Comparison of ENCODE assay signal across 18 cellular contexts in genomic region chr15:65298731-65299130, GRCh38. TPM values are rescaled to one million over a fixed set of nuclear protein-coding genes. Genes with fewer than 3 reads are reported as not detected.
DNase-seq lines count a peak whose midpoint lies in the region; ATAC-seq lines count a peak whose summit lies in the region.
"Had no signal": no experiment of that assay in that cellular context is flagged by ENCODE, and none has a peak within 500 bp of the region (broad histone marks: within the 10 kb centered on the region; RNA-seq: fewer than 3 reads in every experiment).

No MANE protein-coding gene starts in this region.

- POLR2A ChIA-PET in activated CD4-positive, alpha-beta T cell treated with anti-CD3 and anti-CD28 coated beads, Interleukin-2, amount 10 ng/mL, durations not matched to agents 7 days and 5 days (lab: Charles Lee) = no interaction called here
- POLR2A ChIA-PET in naive thymus-derived CD8-positive, alpha-beta T cell (lab: Charles Lee) = interaction anchor here (1.8 to 6.9 kb wide), 2 partner anchors 13 to 24 kb away, joined by 7 to 93 read pairs; partner anchors contain the start of gene PARP16

- H3K36me3 Mint-ChIP-seq in activated CD4-positive, alpha-beta T cell treated with anti-CD3 and anti-CD28 coated beads, Interleukin-2, amount 10 ng/mL, durations not matched to agents 7 days and 5 days (ENCODE audit: low read depth) = peaks cover 2% of the 10 kb centered on the region
- no peaks in the 10 kb centered on the region for H3K36me3 Mint-ChIP-seq in activated naive CD4-positive, alpha-beta T cell treated with anti-CD3 and anti-CD28 coated beads, Interleukin-2, amount 50 U/mL, for 72 hours
- no peaks in the 10 kb centered on the region for H3K36me3 Mint-ChIP-seq in naive thymus-derived CD8-positive, alpha-beta T cell
- H3K36me3 Mint-ChIP-seq: CD14-positive monocyte had no signal

- peaks cover 54% of the 10 kb centered on the region for H3K4me1 Mint-ChIP-seq in activated CD4-positive, alpha-beta T cell treated with anti-CD3 and anti-CD28 coated beads, Interleukin-2, amount 10 ng/mL, durations not matched to agents 7 days and 5 days
- peaks cover 17 to 52% (median 37%) of the 10 kb centered on the region in 4 donors for H3K4me1 Mint-ChIP-seq in naive thymus-derived CD8-positive, alpha-beta T cell

- no peaks in the 10 kb centered on the region for H3K9me3 Mint-ChIP-seq in activated CD4-positive, alpha-beta T cell treated with anti-CD3 and anti-CD28 coated beads, Interleukin-2, amount 10 ng/mL, durations not matched to agents 7 days and 5 days
- H3K9me3 Mint-ChIP-seq in activated naive CD4-positive, alpha-beta T cell treated with anti-CD3 and anti-CD28 coated beads, Interleukin-2, amount 50 U/mL, for 72 hours = no peaks in the 10 kb centered on the region
- peaks cover 0 to 4% (median 0%) of the 10 kb centered on the region in 9 donors for H3K9me3 Mint-ChIP-seq in naive thymus-derived CD8-positive, alpha-beta T cell

- H3K4me3 Mint-ChIP-seq in activated CD4-positive, alpha-beta T cell treated with anti-CD3 and anti-CD28 coated beads, Interleukin-2, amount 10 ng/mL, durations not matched to agents 7 days and 5 days = peak overlapping the region; percentile 84
- H3K4me3 Mint-ChIP-seq in naive thymus-derived CD8-positive, alpha-beta T cell = peak overlapping the region; percentile 67 to 95 (median 82)
- H3K4me3 Mint-ChIP-seq: CD14-positive monocyte had no signal

- CTCF ChIA-PET in activated CD4-positive, alpha-beta T cell treated with anti-CD3 and anti-CD28 coated beads, Interleukin-2, amount 10 ng/mL, durations not matched to agents 7 days and 5 days (lab: Charles Lee) = interaction anchor here (1.6 to 2.6 kb wide), 3 partner anchors 12 to 165 kb away, joined by 4 to 17 read pairs (median 8); partner anchors contain the start of genes CLPX, PARP16 and PDCD7

- no peaks in the 10 kb centered on the region for H3K27me3 ChIP-seq in Karpas-422 (ENCODE audit: low read length)
- H3K27me3 ChIP-seq: vagina had no signal

- H2AFZ ChIP-seq in Karpas-422 (ENCODE audit: low read length) = no peak overlapping the region

- no peak overlapping the region for H3K4me3 ChIP-seq in Karpas-422 (ENCODE audit: low read length)
- H3K4me3 ChIP-seq: A549, vagina had no signal

- no peaks in the 10 kb centered on the region for H3K27me3 Mint-ChIP-seq in activated CD4-positive, alpha-beta T cell treated with anti-CD3 and anti-CD28 coated beads, Interleukin-2, amount 10 ng/mL, durations not matched to agents 7 days and 5 days
- H3K27me3 Mint-ChIP-seq in naive thymus-derived CD8-positive, alpha-beta T cell = no peaks in the 10 kb centered on the region

- H3K79me2 ChIP-seq in Karpas-422 (ENCODE audit: low read length) = no peaks in the 10 kb centered on the region

- ATAC-seq in activated naive CD4-positive, alpha-beta T cell treated with anti-CD3 and anti-CD28 coated beads, Interleukin-2, amount 50 U/mL, for 72 hours = no peak
- no peak for ATAC-seq in naive thymus-derived CD8-positive, alpha-beta T cell
- ATAC-seq in GM21737 (IDR thresholded peaks at IDR 0.05; ENCODE audit: unreplicated experiment) = no peak
- ATAC-seq: A549 had no signal

- H4K20me1 ChIP-seq in Karpas-422 (ENCODE audit: insufficient read depth, low read depth, low read length) = no peaks in the 10 kb centered on the region

- H3K36me3 ChIP-seq in ES-I3 (ENCODE audit: insufficient read depth, low read length) (no peaks in the 10 kb centered on the region), Karpas-422 (ENCODE audit: insufficient read depth, low read length) (no peaks in the 10 kb centered on the region)
- H3K36me3 ChIP-seq: vagina had no signal

- no peaks in the 10 kb centered on the region for H3K9me3 ChIP-seq in ES-I3 (ENCODE audit: control insufficient read depth, insufficient read depth, low read length)
- no peaks in the 10 kb centered on the region for H3K9me3 ChIP-seq in Karpas-422 (ENCODE audit: low read length)
- H3K9me3 ChIP-seq: A549, vagina had no signal

- no peaks in the 10 kb centered on the region for H3K9me2 ChIP-seq in Karpas-422 (replicated peaks; ENCODE audit: insufficient read depth, low read length)

- H3K9ac ChIP-seq in ES-I3 (ENCODE audit: low read depth, low read length) = peak overlapping the region; percentile 90; the same call in 1 of the 2 replicates
- H3K9ac ChIP-seq in Karpas-422 (ENCODE audit: low read length) = no peak overlapping the region

- no peaks in the 10 kb centered on the region; the same call in 1 of the 2 replicates for H3K4me1 ChIP-seq in ES-I3 (ENCODE audit: insufficient read depth, low read length)
- H3K4me1 ChIP-seq in Karpas-422 (ENCODE audit: low read length) = peaks cover 27% of the 10 kb centered on the region

- no peak overlapping the region for H3K4me2 ChIP-seq in Karpas-422 (ENCODE audit: low read depth, low read length, poor library complexity, severe bottlenecking)

- no peak for DNase-seq in activated CD4-positive, alpha-beta T cell treated with anti-CD3 and anti-CD28 coated beads, Interleukin-2, amount 10 ng/mL, durations not matched to agents 7 days and 5 days
- no peak for DNase-seq in activated CD4-positive, alpha-beta T cell treated with anti-CD3 and anti-CD28 coated beads, Interleukin-2, amount 50 U/mL, for 48 hours
- DNase-seq in activated naive CD4-positive, alpha-beta T cell treated with anti-CD3 and anti-CD28 coated beads, Interleukin-2, amount 50 U/mL, for 72 hours (ENCODE audit: low spot score in 2 of 2) = no peak
- DNase-seq in naive thymus-derived CD8-positive, alpha-beta T cell = no peak
- no peak for DNase-seq in EL
- DNase-seq in Karpas-422 = no peak
- DNase-seq: aorta, islet precursor cell, NCI-H1436 treated with DMSO at 0.1 percent for 48 hours, nucleus accumbens, RPMI8226 had no signal

- peak overlapping the region; percentile 98 for H3K27ac Mint-ChIP-seq in activated CD4-positive, alpha-beta T cell treated with anti-CD3 and anti-CD28 coated beads, Interleukin-2, amount 10 ng/mL, durations not matched to agents 7 days and 5 days
- H3K27ac Mint-ChIP-seq in activated naive CD4-positive, alpha-beta T cell treated with anti-CD3 and anti-CD28 coated beads, Interleukin-2, amount 50 U/mL, for 72 hours = peak overlapping the region; percentile 88 to 97
- peak overlapping the region in 8 of 10 donors; percentile 35 to 98 (median 88) for H3K27ac Mint-ChIP-seq in naive thymus-derived CD8-positive, alpha-beta T cell

- H3K27ac ChIP-seq in Karpas-422 (ENCODE audit: low read length) = no peak overlapping the region

RNA-seq across cellular contexts. Expression of gene RNU5A-1, which starts 2.9 kb away (rescaled TPM):
- total RNA-seq in activated CD4-positive, alpha-beta T cell treated with anti-CD3 and anti-CD28 coated beads, Interleukin-2, amount 10 ng/mL, durations not matched to agents 7 days and 5 days = not detected
- not detected for total RNA-seq in activated naive CD4-positive, alpha-beta T cell treated with anti-CD3 and anti-CD28 coated beads, Interleukin-2, amount 50 U/mL, for 72 hours
- not detected for total RNA-seq in naive thymus-derived CD8-positive, alpha-beta T cell
- not detected for polyA plus RNA-seq in naive thymus-derived CD8-positive, alpha-beta T cell
- total RNA-seq in Karpas-422 (2014; rRNA removed; shearing (Covaris generic); ENCODE audit: low replicate concordance) = not detected in 2 replicates
- total RNA-seq: aorta, chondrocyte, Daoy, vagina had no signal
- polyA plus RNA-seq: A549, aorta, CD14-positive monocyte had no signal

RNA-seq across cellular contexts. Expression of gene RNU5B-1, which starts 5.7 kb away (rescaled TPM):
- total RNA-seq in activated CD4-positive, alpha-beta T cell treated with anti-CD3 and anti-CD28 coated beads, Interleukin-2, amount 10 ng/mL, durations not matched to agents 7 days and 5 days = 10 to 100 TPM; 14.4 to 36.1 TPM
- total RNA-seq in activated naive CD4-positive, alpha-beta T cell treated with anti-CD3 and anti-CD28 coated beads, Interleukin-2, amount 50 U/mL, for 72 hours = not detected
- 10 to 100 TPM; 20.8 to 33.0 TPM for total RNA-seq in naive thymus-derived CD8-positive, alpha-beta T cell
- not detected for polyA plus RNA-seq in naive thymus-derived CD8-positive, alpha-beta T cell
- total RNA-seq in Karpas-422 (2014; rRNA removed; shearing (Covaris generic); ENCODE audit: low replicate concordance) = not detected in 2 replicates
- total RNA-seq: Daoy, vagina had no signal
- polyA plus RNA-seq: A549, aorta, CD14-positive monocyte had no signal

RNA-seq across cellular contexts. Expression of gene PARP16, which starts 12.0 kb away (rescaled TPM):
- 10 to 100 TPM; 19.0 to 21.7 TPM for total RNA-seq in activated CD4-positive, alpha-beta T cell treated with anti-CD3 and anti-CD28 coated beads, Interleukin-2, amount 10 ng/mL, durations not matched to agents 7 days and 5 days
- total RNA-seq in activated naive CD4-positive, alpha-beta T cell treated with anti-CD3 and anti-CD28 coated beads, Interleukin-2, amount 50 U/mL, for 72 hours = 10 to 100 TPM; 12.1 to 24.7 TPM
- total RNA-seq in naive thymus-derived CD8-positive, alpha-beta T cell = 10 to 100 TPM; 22.9 to 23.7 TPM
- 10 to 100 TPM; 27.6 to 39.3 (median 30.0) TPM for polyA plus RNA-seq in naive thymus-derived CD8-positive, alpha-beta T cell
- total RNA-seq in Karpas-422 (2014; rRNA removed; shearing (Covaris generic); ENCODE audit: low replicate concordance) = 7.7 and 8.3 TPM in 2 replicates
